Comparison of ENCODE assay signal across 1 cellular context in the genomic region with DNA sequence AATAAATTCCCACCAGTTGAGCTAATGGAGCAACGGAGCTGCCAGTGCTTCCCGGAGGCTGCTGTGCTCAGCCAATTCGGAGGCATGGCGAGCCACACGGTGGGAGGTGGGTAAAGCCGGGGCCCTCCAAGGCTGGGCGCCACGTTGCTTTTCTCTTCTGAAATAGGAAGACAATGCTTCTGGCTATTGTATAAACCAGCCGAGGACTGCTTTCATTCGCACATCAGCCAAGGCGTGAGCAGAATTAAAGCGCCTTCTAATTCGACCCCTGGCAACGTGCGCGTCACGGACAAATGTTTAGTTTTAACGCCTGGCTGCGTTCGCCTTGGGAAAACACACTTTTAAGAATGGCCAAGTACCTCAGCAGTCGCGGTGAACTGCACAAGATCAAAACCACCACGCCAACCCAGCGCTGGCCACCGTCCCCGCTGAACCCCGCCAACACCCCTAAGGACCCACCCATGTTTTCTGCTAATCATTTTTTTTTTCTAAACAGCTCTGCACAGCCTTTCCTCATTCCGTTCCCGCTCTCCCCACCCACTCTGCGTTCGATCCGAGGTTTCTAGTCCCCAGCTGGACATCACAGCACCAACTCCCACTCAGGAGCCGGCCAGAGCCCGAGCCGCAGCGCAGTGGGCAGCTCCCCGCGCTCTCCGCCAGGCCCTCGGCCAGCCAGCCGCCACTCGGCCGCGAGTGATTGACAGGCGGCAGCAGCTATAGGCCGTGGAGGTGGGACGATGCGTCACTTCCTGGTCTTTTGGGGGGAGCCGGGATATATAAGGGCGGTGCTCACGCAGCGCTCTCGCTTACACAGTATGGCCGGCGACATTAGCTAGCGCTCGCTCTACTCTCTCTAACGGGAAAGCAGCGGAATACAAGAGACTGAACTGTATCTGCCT.
TF ChIP-seq lines count a peak whose summit lies in the region.

A gene (plus strand): TSS at position 805 of the 899 bp plus-strand sequence. CDS start 321 bp downstream, outside the sequence.

TF ChIP-seq in HEK293, 187 proteins besides CTCF, POLR2A, EP300 and RAD21 (continued from another document and continues in another):
- TF ChIP-seq YY2 (tag by site-specific recombination; IDR thresholded peaks at IDR 0.05) (0 out of 2 replicates have a peak, but pooled peaks have one; percentile 58), ZNF335 (tag by site-specific recombination; conservative IDR thresholded peaks at IDR 0.05) (peak; percentile 98), ZNF404 (tag by site-specific recombination; IDR thresholded peaks at IDR 0.05) (no peak), ZNF792 (tag by site-specific recombination; IDR thresholded peaks at IDR 0.05) (no peak), ZEB2 (tag by site-specific recombination; IDR thresholded peaks at IDR 0.05) (peak; percentile 91), WT1 (tag by site-specific recombination; IDR thresholded peaks at IDR 0.05) (peak; percentile 58), ZNF654 (tag by site-specific recombination; IDR thresholded peaks at IDR 0.05; ENCODE audit: low read depth) (no peak), IKZF3 (tag by site-specific recombination; IDR thresholded peaks at IDR 0.05) (no peak), ZNF266 (tag by site-specific recombination; IDR thresholded peaks at IDR 0.05; ENCODE audit: low read depth) (no peak), ZNF394 (tag by site-specific recombination; IDR thresholded peaks at IDR 0.05; ENCODE audit: borderline replicate concordance) (0 out of 2 replicates have a peak, but pooled peaks have one; percentile 55), BCL11B (tag by site-specific recombination; IDR thresholded peaks at IDR 0.05; ENCODE audit: low read depth) (peak; percentile 69), ZNF211 (tag by site-specific recombination; IDR thresholded peaks at IDR 0.05; ENCODE audit: low read depth) (no peak), ZNF791 (tag by site-specific recombination; IDR thresholded peaks at IDR 0.05) (no peak), ZNF10 (tag by site-specific recombination; IDR thresholded peaks at IDR 0.05) (no peak; the same call in 1 of the 2 replicates), ZSCAN16 (tag by site-specific recombination; IDR thresholded peaks at IDR 0.05) (0 out of 2 replicates have a peak, but pooled peaks have one; percentile 33), GLIS1 (tag by site-specific recombination; IDR thresholded peaks at IDR 0.05) (no peak; the same call in 1 of the 2 replicates), ZNF529 (tag by site-specific recombination; IDR thresholded peaks at IDR 0.05; ENCODE audit: insufficient replicate concordance) (no peak), ZNF324 (tag by site-specific recombination; IDR thresholded peaks at IDR 0.05) (peak; percentile 87; the same call in 1 of the 2 replicates), FEZF1 (tag by site-specific recombination; IDR thresholded peaks at IDR 0.05) (no peak), ZNF132 (tag by site-specific recombination; IDR thresholded peaks at IDR 0.05; ENCODE audit: borderline replicate concordance) (no peak), ZNF223 (tag by site-specific recombination; IDR thresholded peaks at IDR 0.05) (no peak), YY1 (tag by site-specific recombination; IDR thresholded peaks at IDR 0.05) (peak; percentile 75), SP7 (tag by site-specific recombination; IDR thresholded peaks at IDR 0.05) (peak; percentile 81), ZNF184 (tag by site-specific recombination; IDR thresholded peaks at IDR 0.05) (0 out of 2 replicates have a peak, but pooled peaks have one; percentile 71), ZNF24 (tag by site-specific recombination; IDR thresholded peaks at IDR 0.05) (peak; percentile 63; the same call in 1 of the 2 replicates), ZNF664 (tag by site-specific recombination; IDR thresholded peaks at IDR 0.05) (no peak), ZNF169 (tag by site-specific recombination; IDR thresholded peaks at IDR 0.05) (no peak), ZSCAN30 (tag by site-specific recombination; IDR thresholded peaks at IDR 0.05) (peak; percentile 68)
- TF ChIP-seq, protein P1, sequence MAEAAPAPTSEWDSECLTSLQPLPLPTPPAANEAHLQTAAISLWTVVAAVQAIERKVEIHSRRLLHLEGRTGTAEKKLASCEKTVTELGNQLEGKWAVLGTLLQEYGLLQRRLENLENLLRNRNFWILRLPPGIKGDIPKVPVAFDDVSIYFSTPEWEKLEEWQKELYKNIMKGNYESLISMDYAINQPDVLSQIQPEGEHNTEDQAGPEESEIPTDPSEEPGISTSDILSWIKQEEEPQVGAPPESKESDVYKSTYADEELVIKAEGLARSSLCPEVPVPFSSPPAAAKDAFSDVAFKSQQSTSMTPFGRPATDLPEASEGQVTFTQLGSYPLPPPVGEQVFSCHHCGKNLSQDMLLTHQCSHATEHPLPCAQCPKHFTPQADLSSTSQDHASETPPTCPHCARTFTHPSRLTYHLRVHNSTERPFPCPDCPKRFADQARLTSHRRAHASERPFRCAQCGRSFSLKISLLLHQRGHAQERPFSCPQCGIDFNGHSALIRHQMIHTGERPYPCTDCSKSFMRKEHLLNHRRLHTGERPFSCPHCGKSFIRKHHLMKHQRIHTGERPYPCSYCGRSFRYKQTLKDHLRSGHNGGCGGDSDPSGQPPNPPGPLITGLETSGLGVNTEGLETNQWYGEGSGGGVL (tag by site-specific recombination; IDR thresholded peaks at IDR 0.05): no peak
- TF ChIP-seq, protein P2, sequence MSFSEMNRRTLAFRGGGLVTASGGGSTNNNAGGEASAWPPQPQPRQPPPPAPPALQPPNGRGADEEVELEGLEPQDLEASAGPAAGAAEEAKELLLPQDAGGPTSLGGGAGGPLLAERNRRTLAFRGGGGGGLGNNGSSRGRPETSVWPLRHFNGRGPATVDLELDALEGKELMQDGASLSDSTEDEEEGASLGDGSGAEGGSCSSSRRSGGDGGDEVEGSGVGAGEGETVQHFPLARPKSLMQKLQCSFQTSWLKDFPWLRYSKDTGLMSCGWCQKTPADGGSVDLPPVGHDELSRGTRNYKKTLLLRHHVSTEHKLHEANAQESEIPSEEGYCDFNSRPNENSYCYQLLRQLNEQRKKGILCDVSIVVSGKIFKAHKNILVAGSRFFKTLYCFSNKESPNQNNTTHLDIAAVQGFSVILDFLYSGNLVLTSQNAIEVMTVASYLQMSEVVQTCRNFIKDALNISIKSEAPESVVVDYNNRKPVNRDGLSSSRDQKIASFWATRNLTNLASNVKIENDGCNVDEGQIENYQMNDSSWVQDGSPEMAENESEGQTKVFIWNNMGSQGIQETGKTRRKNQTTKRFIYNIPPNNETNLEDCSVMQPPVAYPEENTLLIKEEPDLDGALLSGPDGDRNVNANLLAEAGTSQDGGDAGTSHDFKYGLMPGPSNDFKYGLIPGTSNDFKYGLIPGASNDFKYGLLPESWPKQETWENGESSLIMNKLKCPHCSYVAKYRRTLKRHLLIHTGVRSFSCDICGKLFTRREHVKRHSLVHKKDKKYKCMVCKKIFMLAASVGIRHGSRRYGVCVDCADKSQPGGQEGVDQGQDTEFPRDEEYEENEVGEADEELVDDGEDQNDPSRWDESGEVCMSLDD (tag by site-specific recombination; IDR thresholded peaks at IDR 0.05): peak; percentile 95
- TF ChIP-seq, protein P3, sequence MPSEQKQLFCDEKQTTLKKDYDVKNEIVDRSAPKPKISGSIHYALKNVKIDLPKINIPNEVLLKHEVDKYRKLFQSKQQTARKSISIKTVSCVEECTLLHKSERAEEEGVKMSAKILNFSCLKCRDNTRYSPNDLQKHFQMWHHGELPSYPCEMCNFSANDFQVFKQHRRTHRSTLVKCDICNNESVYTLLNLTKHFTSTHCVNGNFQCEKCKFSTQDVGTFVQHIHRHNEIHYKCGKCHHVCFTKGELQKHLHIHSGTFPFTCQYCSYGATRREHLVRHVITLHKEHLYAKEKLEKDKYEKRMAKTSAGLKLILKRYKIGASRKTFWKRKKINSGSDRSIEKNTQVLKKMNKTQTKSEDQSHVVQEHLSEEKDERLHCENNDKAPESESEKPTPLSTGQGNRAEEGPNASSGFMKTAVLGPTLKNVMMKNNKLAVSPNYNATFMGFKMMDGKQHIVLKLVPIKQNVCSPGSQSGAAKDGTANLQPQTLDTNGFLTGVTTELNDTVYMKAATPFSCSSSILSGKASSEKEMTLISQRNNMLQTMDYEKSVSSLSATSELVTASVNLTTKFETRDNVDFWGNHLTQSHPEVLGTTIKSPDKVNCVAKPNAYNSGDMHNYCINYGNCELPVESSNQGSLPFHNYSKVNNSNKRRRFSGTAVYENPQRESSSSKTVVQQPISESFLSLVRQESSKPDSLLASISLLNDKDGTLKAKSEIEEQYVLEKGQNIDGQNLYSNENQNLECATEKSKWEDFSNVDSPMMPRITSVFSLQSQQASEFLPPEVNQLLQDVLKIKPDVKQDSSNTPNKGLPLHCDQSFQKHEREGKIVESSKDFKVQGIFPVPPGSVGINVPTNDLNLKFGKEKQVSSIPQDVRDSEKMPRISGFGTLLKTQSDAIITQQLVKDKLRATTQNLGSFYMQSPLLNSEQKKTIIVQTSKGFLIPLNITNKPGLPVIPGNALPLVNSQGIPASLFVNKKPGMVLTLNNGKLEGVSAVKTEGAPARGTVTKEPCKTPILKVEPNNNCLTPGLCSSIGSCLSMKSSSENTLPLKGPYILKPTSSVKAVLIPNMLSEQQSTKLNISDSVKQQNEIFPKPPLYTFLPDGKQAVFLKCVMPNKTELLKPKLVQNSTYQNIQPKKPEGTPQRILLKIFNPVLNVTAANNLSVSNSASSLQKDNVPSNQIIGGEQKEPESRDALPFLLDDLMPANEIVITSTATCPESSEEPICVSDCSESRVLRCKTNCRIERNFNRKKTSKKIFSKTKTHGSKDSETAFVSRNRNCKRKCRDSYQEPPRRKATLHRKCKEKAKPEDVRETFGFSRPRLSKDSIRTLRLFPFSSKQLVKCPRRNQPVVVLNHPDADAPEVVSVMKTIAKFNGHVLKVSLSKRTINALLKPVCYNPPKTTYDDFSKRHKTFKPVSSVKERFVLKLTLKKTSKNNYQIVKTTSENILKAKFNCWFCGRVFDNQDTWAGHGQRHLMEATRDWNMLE (tag by site-specific recombination; conservative IDR thresholded peaks at IDR 0.05; ENCODE audit: low read depth): no peak
- TF ChIP-seq, protein P4, sequence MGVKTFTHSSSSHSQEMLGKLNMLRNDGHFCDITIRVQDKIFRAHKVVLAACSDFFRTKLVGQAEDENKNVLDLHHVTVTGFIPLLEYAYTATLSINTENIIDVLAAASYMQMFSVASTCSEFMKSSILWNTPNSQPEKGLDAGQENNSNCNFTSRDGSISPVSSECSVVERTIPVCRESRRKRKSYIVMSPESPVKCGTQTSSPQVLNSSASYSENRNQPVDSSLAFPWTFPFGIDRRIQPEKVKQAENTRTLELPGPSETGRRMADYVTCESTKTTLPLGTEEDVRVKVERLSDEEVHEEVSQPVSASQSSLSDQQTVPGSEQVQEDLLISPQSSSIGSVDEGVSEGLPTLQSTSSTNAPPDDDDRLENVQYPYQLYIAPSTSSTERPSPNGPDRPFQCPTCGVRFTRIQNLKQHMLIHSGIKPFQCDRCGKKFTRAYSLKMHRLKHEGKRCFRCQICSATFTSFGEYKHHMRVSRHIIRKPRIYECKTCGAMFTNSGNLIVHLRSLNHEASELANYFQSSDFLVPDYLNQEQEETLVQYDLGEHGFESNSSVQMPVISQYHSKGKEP (tag by site-specific recombination; IDR thresholded peaks at IDR 0.05): peak; percentile 47; the same call in 1 of the 2 replicates
- TF ChIP-seq, protein P5, sequence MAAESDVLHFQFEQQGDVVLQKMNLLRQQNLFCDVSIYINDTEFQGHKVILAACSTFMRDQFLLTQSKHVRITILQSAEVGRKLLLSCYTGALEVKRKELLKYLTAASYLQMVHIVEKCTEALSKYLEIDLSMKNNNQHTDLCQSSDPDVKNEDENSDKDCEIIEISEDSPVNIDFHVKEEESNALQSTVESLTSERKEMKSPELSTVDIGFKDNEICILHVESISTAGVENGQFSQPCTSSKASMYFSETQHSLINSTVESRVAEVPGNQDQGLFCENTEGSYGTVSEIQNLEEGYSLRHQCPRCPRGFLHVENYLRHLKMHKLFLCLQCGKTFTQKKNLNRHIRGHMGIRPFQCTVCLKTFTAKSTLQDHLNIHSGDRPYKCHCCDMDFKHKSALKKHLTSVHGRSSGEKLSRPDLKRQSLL (tag by site-specific recombination; IDR thresholded peaks at IDR 0.05): 0 out of 2 replicates have a peak, but pooled peaks have one; percentile 33
- TF ChIP-seq, protein P6, sequence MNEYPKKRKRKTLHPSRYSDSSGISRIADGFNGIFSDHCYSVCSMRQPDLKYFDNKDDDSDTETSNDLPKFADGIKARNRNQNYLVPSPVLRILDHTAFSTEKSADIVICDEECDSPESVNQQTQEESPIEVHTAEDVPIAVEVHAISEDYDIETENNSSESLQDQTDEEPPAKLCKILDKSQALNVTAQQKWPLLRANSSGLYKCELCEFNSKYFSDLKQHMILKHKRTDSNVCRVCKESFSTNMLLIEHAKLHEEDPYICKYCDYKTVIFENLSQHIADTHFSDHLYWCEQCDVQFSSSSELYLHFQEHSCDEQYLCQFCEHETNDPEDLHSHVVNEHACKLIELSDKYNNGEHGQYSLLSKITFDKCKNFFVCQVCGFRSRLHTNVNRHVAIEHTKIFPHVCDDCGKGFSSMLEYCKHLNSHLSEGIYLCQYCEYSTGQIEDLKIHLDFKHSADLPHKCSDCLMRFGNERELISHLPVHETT (tag by site-specific recombination; IDR thresholded peaks at IDR 0.05): no peak
- TF ChIP-seq, protein P7, sequence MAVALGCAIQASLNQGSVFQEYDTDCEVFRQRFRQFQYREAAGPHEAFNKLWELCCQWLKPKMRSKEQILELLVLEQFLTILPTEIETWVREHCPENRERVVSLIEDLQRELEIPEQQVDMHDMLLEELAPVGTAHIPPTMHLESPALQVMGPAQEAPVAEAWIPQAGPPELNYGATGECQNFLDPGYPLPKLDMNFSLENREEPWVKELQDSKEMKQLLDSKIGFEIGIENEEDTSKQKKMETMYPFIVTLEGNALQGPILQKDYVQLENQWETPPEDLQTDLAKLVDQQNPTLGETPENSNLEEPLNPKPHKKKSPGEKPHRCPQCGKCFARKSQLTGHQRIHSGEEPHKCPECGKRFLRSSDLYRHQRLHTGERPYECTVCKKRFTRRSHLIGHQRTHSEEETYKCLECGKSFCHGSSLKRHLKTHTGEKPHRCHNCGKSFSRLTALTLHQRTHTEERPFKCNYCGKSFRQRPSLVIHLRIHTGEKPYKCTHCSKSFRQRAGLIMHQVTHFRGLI (tag by site-specific recombination; IDR thresholded peaks at IDR 0.05): peak; percentile 75
- TF ChIP-seq, protein P8, sequence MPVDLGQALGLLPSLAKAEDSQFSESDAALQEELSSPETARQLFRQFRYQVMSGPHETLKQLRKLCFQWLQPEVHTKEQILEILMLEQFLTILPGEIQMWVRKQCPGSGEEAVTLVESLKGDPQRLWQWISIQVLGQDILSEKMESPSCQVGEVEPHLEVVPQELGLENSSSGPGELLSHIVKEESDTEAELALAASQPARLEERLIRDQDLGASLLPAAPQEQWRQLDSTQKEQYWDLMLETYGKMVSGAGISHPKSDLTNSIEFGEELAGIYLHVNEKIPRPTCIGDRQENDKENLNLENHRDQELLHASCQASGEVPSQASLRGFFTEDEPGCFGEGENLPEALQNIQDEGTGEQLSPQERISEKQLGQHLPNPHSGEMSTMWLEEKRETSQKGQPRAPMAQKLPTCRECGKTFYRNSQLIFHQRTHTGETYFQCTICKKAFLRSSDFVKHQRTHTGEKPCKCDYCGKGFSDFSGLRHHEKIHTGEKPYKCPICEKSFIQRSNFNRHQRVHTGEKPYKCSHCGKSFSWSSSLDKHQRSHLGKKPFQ (tag by site-specific recombination; IDR thresholded peaks at IDR 0.05): no peak
- TF ChIP-seq, protein P9, sequence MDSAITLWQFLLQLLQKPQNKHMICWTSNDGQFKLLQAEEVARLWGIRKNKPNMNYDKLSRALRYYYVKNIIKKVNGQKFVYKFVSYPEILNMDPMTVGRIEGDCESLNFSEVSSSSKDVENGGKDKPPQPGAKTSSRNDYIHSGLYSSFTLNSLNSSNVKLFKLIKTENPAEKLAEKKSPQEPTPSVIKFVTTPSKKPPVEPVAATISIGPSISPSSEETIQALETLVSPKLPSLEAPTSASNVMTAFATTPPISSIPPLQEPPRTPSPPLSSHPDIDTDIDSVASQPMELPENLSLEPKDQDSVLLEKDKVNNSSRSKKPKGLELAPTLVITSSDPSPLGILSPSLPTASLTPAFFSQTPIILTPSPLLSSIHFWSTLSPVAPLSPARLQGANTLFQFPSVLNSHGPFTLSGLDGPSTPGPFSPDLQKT (IDR thresholded peaks at IDR 0.05; ENCODE audit: borderline replicate concordance, low read depth, low read length): no peak
